In genomic region chr1:116738673-116739370, GRCh38 we compare ENCODE assay signal across 8 cellular contexts. TPM values are rescaled to one million over a fixed set of nuclear protein-coding genes. Genes with fewer than 3 reads are reported as not detected.
A peak's percentile ranks its signal among the peaks of the same experiment; 100 is the strongest.
DNase-seq lines count a peak whose midpoint lies in the region; ATAC-seq and TF ChIP-seq lines count a peak whose summit lies in the region.

No MANE protein-coding gene starts in this region.

- TF ChIP-seq CTCF in PC-3 (conservative IDR thresholded peaks at IDR 0.05; ENCODE audit: low read depth, low read length): no peak

- no peaks in the 10 kb centered on the region for H3K36me3 Mint-ChIP-seq in activated T-cell treated with anti-CD3 and anti-CD28 coated beads, Interleukin-2, amount 50 U/mL, for 4 hours (ENCODE audit: insufficient read depth)

- no TSS peak for BruUV-seq in PC-3 (replicated peaks; lab: Mats Ljungman, UMichigan)

- POLR2A ChIA-PET in PC-3 (lab: Charles Lee; ENCODE audit: unreplicated experiment): no interaction called here

- peaks cover 7% of the 10 kb centered on the region; the same call in 1 of the 2 replicates for H3K9me3 ChIP-seq in PC-3 (ENCODE audit: low read length)

- no peaks in the 10 kb centered on the region for H3K79me2 ChIP-seq in PC-3 (ENCODE audit: low read length)

- H3K9me3 Mint-ChIP-seq in activated T-cell treated with anti-CD3 and anti-CD28 coated beads, Interleukin-2, amount 50 U/mL, for 4 hours: peaks cover 3% of the 10 kb centered on the region

- no peaks in the 10 kb centered on the region for H3K27me3 ChIP-seq in PC-3 (ENCODE audit: low read length)

- ATAC-seq in GM18909 (IDR thresholded peaks at IDR 0.05; ENCODE audit: poor library complexity, unreplicated experiment) (peak; percentile 71), HG03108 (IDR thresholded peaks at IDR 0.05; ENCODE audit: unreplicated experiment) (peak; percentile 56), PC-3 (no peak), GM19455 (IDR thresholded peaks at IDR 0.05; ENCODE audit: unreplicated experiment) (no peak)
- peak; percentile 70 to 73 for ATAC-seq in activated T-cell treated with anti-CD3 and anti-CD28 coated beads, Interleukin-2, amount 50 U/mL, for 4 hours

- peak overlapping the region; percentile 76 for H3K4me3 Mint-ChIP-seq in activated T-cell treated with anti-CD3 and anti-CD28 coated beads, Interleukin-2, amount 50 U/mL, for 4 hours

- H3K4me1 Mint-ChIP-seq in activated T-cell treated with anti-CD3 and anti-CD28 coated beads, Interleukin-2, amount 50 U/mL, for 4 hours (ENCODE audit: low read depth): peaks cover 55% of the 10 kb centered on the region

- no peak overlapping the region for H3K27ac ChIP-seq in PC-3 (ENCODE audit: low read length)

- H3F3A ChIP-seq in PC-3 (ENCODE audit: low read length, unreplicated experiment): no peaks in the 10 kb centered on the region

- no peak overlapping the region for H3K4me3 ChIP-seq in PC-3 (ENCODE audit: low read length)

- intact Hi-C loops in PC-3 (cut with micrococcal nuclease): loop anchor here (2.0 to 10.0 kb wide), 2 partner anchors 78 to 164 kb away; partner anchors contain the start of gene CD58

- no peaks in the 10 kb centered on the region for H3K36me3 ChIP-seq in PC-3 (ENCODE audit: low read depth, low read length)

- no peaks in the 10 kb centered on the region for H3K27me3 Mint-ChIP-seq in activated T-cell treated with anti-CD3 and anti-CD28 coated beads, Interleukin-2, amount 50 U/mL, for 4 hours (ENCODE audit: low read depth)

- H3K9me2 ChIP-seq in PC-3 (replicated peaks; ENCODE audit: low read length): no peaks in the 10 kb centered on the region

- H3K4me1 ChIP-seq in PC-3 (ENCODE audit: insufficient read depth, low read length): no peaks in the 10 kb centered on the region

- peak; percentile 64 for DNase-seq in activated T-cell treated with anti-CD3 and anti-CD28 coated beads, Interleukin-2, amount 50 U/mL, for 4 hours
- peak; percentile 78 for DNase-seq in stimulated activated CD4-positive, alpha-beta T cell treated with anti-CD3 and anti-CD28 coated beads, Interleukin-4, amount 100 ng/mL, for 24 hours
- DNase-seq in PC-3 (no peak), iPS-NIHi11 (ENCODE audit: low spot score) (no peak), NOMO-1 (lab: John Stamatoyannopoulos, UW; ENCODE audit: unreplicated experiment in 2 of 2) (no peak)

- no peak overlapping the region for H3K9ac ChIP-seq in PC-3 (ENCODE audit: low read length)

- CTCF ChIA-PET in PC-3 (lab: Charles Lee): no interaction called here

- H2AFZ ChIP-seq in PC-3 (ENCODE audit: low read length): no peak overlapping the region

- no peaks in the 10 kb centered on the region for H4K20me1 ChIP-seq in PC-3 (ENCODE audit: low read length)

- H3K4me2 ChIP-seq in PC-3 (ENCODE audit: low read length): no peak overlapping the region

RNA-seq across cellular contexts. Expression of gene CD2, which starts 15.4 kb away (rescaled TPM):
- 100 to 1,000 TPM; 353 to 393 (median 374) TPM for total RNA-seq in activated T-cell treated with anti-CD3 and anti-CD28 coated beads, Interleukin-2, amount 50 U/mL, for 4 hours
- not detected in 2 replicates for total RNA-seq in PC-3 (2014; rRNA removed)

Comparison
In these comparisons a context has a peak if more than half of its experiments do, and no peak if none do; other contexts are left out.
1. ATAC-seq: peak in GM18909 (single experiment), HG03108 (single experiment) and activated T-cell treated with anti-CD3 and anti-CD28 coated beads, Interleukin-2, amount 50 U/mL, for 4 hours (2 of 2); none in PC-3 (single experiment) and GM19455 (single experiment).
2. DNase-seq: peak in activated T-cell treated with anti-CD3 and anti-CD28 coated beads, Interleukin-2, amount 50 U/mL, for 4 hours (single experiment) and stimulated activated CD4-positive, alpha-beta T cell treated with anti-CD3 and anti-CD28 coated beads, Interleukin-4, amount 100 ng/mL, for 24 hours (single experiment); none in PC-3 (single experiment), iPS-NIHi11 (single experiment) and NOMO-1 (0 of 2).
3. RNA of gene CD2, which starts 15.4 kb away (total RNA-seq): 353 to 393 TPM in activated T-cell treated with anti-CD3 and anti-CD28 coated beads, Interleukin-2, amount 50 U/mL, for 4 hours; not detected in PC-3; every median in the first group is over 100 times any median in the second.